Comparison of ENCODE assay signal across 19 cellular contexts in the genomic region with DNA sequence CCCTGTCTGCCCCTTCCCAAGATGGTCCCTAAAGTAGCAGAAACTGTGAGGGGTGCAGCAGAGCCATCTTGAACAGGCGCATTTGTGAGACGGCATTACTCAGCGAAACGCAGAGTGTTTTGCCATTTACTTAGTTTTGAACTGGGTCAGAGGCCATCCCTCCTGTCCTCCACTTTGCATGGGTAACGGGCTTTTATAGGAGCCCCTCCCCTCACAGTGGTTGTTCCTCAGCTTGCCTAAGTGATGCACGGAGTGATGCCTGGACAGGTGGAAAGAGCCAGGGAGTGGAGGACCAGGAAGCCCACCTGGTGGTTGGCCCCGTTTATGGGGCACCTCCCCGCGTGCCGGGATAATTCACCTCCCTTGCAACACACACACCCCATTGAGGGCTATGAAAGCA.
A peak's percentile ranks its signal among the peaks of the same experiment; 100 is the strongest.
DNase-seq lines count a peak whose midpoint lies in the region; ATAC-seq and TF ChIP-seq lines count a peak whose summit lies in the region.
"Had no signal": no experiment of that assay in that cellular context is flagged by ENCODE, and none has a peak within 500 bp of the region (broad histone marks: within the 10 kb centered on the region; RNA-seq: fewer than 3 reads in every experiment).

No MANE protein-coding gene starts in this region.

- H3K9ac ChIP-seq in H9 (ENCODE audit: extremely low read depth, insufficient read length, low read length) (no peak overlapping the region), neural progenitor cell (no peak overlapping the region), mammary epithelial cell (ENCODE audit: insufficient read depth, low read length) (no peak overlapping the region)
- H3K9ac ChIP-seq: BLaER1 had no signal

- H2BK15ac ChIP-seq in H9 (ENCODE audit: low read depth, low read length) = no peak overlapping the region

- no peak overlapping the region for H3K4me3 ChIP-seq in GM23338
- H3K4me3 ChIP-seq in adrenal gland = no peak overlapping the region
- H3K4me3 ChIP-seq in neural progenitor cell = no peak overlapping the region
- H3K4me3 ChIP-seq in mammary epithelial cell (replicated peaks in 1 of 3; ENCODE audit: insufficient read depth in 1 of 3, low read depth in 2 of 3, low read length in 3 of 3) = no peak overlapping the region
- H3K4me3 ChIP-seq: BLaER1, GM12878, HAP-1 had no signal

- H3K4me1 Mint-ChIP-seq in GM23338 = peaks cover 23% of the 10 kb centered on the region
- peaks cover 19 to 20% of the 10 kb centered on the region in 2 experiments for H3K4me1 Mint-ChIP-seq in H9
- H3K4me1 Mint-ChIP-seq in neural progenitor cell = peaks cover 14% of the 10 kb centered on the region
- H3K4me1 Mint-ChIP-seq: B cell had no signal

- no peak overlapping the region for H2BK12ac ChIP-seq in H9 (ENCODE audit: insufficient read length, low read depth, low read length)

- dilution Hi-C loops in mammary epithelial cell (cut with HindIII; ENCODE audit: low sequenced_read_pairs) = no loop called here

- no peak overlapping the region for H3K56ac ChIP-seq in H9 (ENCODE audit: insufficient read length, low read depth, low read length)

- no peak overlapping the region for H3K23ac ChIP-seq in H9 (ENCODE audit: insufficient read length, low read depth, low read length)

- H3K79me2 ChIP-seq in GM23338 (replicated peaks; ENCODE audit: insufficient read depth) = peaks cover 44% of the 10 kb centered on the region
- H3K79me2 ChIP-seq in H9 (ENCODE audit: insufficient read depth, low read length) = peaks cover 2% of the 10 kb centered on the region; the same call in 1 of the 2 replicates
- no peaks in the 10 kb centered on the region for H3K79me2 ChIP-seq in neural progenitor cell (ENCODE audit: low read depth)
- no peaks in the 10 kb centered on the region for H3K79me2 ChIP-seq in mammary epithelial cell (ENCODE audit: insufficient read depth, low read length)

- H3K27ac ChIP-seq in GM23338 (ENCODE audit: low read depth) (no peak overlapping the region), H9 (ENCODE audit: insufficient read length, low read depth, low read length) (no peak overlapping the region), adrenal gland (peak overlapping the region; percentile 25 to 78 (median 27)), neural progenitor cell (no peak overlapping the region), mammary epithelial cell (ENCODE audit: insufficient read depth, low read depth, low read length) (no peak overlapping the region)
- H3K27ac ChIP-seq: BLaER1, C4-2B had no signal

- H3T11ph ChIP-seq in H9 (ENCODE audit: low read length) = no peak overlapping the region

- H3K4me2 ChIP-seq in GM23338 (no peak overlapping the region), H9 (ENCODE audit: insufficient read depth, insufficient read length, low read length) (no peak overlapping the region), neural progenitor cell (no peak overlapping the region), mammary epithelial cell (ENCODE audit: insufficient read depth, low read depth, low read length) (no peak overlapping the region)
- H3K4me2 ChIP-seq: BLaER1 had no signal

- peak overlapping the region; percentile 88 for H3K27ac Mint-ChIP-seq in GM23338
- H3K27ac Mint-ChIP-seq in H9 = peak overlapping the region in 2 of 3 experiments; percentile 5 to 41; a peak in 3 of 7 replicates
- no peak overlapping the region for H3K27ac Mint-ChIP-seq in neural progenitor cell
- H3K27ac Mint-ChIP-seq: B cell; CD8-positive, alpha-beta T cell had no signal

- H3K36me3 ChIP-seq in GM23338 (ENCODE audit: insufficient read depth) (no peaks in the 10 kb centered on the region), adrenal gland (replicated peaks in 1 of 2) (no peaks in the 10 kb centered on the region), neural progenitor cell (no peaks in the 10 kb centered on the region), mammary epithelial cell (ENCODE audit: insufficient read depth, low read length) (no peaks in the 10 kb centered on the region)
- H3K36me3 ChIP-seq: BLaER1, HAP-1 had no signal

- no peak overlapping the region for H3K14ac ChIP-seq in H9 (ENCODE audit: insufficient read depth, low read length)

- H3K27me3 ChIP-seq in GM23338 (ENCODE audit: insufficient read depth) (no peaks in the 10 kb centered on the region), H9 (ENCODE audit: insufficient read depth, low read length) (no peaks in the 10 kb centered on the region), adrenal gland (no peaks in the 10 kb centered on the region), neural progenitor cell (no peaks in the 10 kb centered on the region), mammary epithelial cell (ENCODE audit: insufficient read depth, low read length) (no peaks in the 10 kb centered on the region)
- H3K27me3 ChIP-seq: BLaER1 had no signal

- H3K9me2 ChIP-seq in GM23338 (ENCODE audit: insufficient read depth) = no peaks in the 10 kb centered on the region

- peak; percentile 50; the same call in 2 of the 3 replicates for ATAC-seq in GM23338
- ATAC-seq in GM18520 (IDR thresholded peaks at IDR 0.05; ENCODE audit: unreplicated experiment) = no peak
- ATAC-seq: CD8-positive, alpha-beta T cell; GM12878 had no signal

- in situ Hi-C loops in mammary epithelial cell (cut with MboI; ENCODE audit: low sequenced_read_pairs in 2 of 2) = no loop called here

- no peak overlapping the region for H2AK5ac ChIP-seq in H9 (ENCODE audit: insufficient read length, low read length)

- H4K20me1 ChIP-seq in GM23338 (replicated peaks; ENCODE audit: insufficient read depth) (peaks cover 2% of the 10 kb centered on the region), H9 (ENCODE audit: control insufficient read depth, insufficient read depth, insufficient read length) (no peaks in the 10 kb centered on the region), neural progenitor cell (ENCODE audit: low read depth) (no peaks in the 10 kb centered on the region), mammary epithelial cell (ENCODE audit: insufficient read depth, low read length) (no peaks in the 10 kb centered on the region)
- H4K20me1 ChIP-seq: BLaER1 had no signal

- no peaks in the 10 kb centered on the region for H3K23me2 ChIP-seq in H9 (ENCODE audit: insufficient read length, low read depth, low read length, poor library complexity, severe bottlenecking)

- no peak overlapping the region for H2BK120ac ChIP-seq in H9 (ENCODE audit: low read depth, low read length, poor library complexity, severe bottlenecking)

- H3K9me3 ChIP-seq in H9 (ENCODE audit: control insufficient read depth, low read depth, low read length) (no peaks in the 10 kb centered on the region), adrenal gland (replicated peaks in 1 of 3) (no peaks in the 10 kb centered on the region), neural progenitor cell (ENCODE audit: low read depth) (no peaks in the 10 kb centered on the region), mammary epithelial cell (replicated peaks; ENCODE audit: insufficient read depth, low read length) (no peaks in the 10 kb centered on the region)
- H3K9me3 ChIP-seq: BLaER1, Caco-2, HAP-1 had no signal

- no peaks in the 10 kb centered on the region for H3K9me3 Mint-ChIP-seq in GM23338
- no peaks in the 10 kb centered on the region; a peak in 1 of 5 replicates for H3K9me3 Mint-ChIP-seq in H9
- H3K9me3 Mint-ChIP-seq in neural progenitor cell = no peaks in the 10 kb centered on the region
- H3K9me3 Mint-ChIP-seq: CD4-positive, CD25-positive, alpha-beta regulatory T cell; CD8-positive, alpha-beta T cell had no signal

- TF ChIP-seq POLR2A in adrenal gland (IDR thresholded peaks at IDR 0.05) = no peak

- CTCF ChIA-PET in mammary epithelial cell (lab: Charles Lee; ENCODE audit: low non-redundant PET) = no interaction called here

- no peak overlapping the region for H4K8ac ChIP-seq in H9 (replicated peaks; ENCODE audit: insufficient read length, low read depth, low read length)

- H3K36me3 Mint-ChIP-seq in GM23338 (ENCODE audit: low read depth) (no peaks in the 10 kb centered on the region; the same call in 2 of the 3 replicates), H9 (ENCODE audit: insufficient read depth in 1 of 3, low read depth in 3 of 3) (no peaks in the 10 kb centered on the region; a peak in 1 of 7 replicates), neural progenitor cell (peaks cover 4% of the 10 kb centered on the region)
- H3K36me3 Mint-ChIP-seq: CD8-positive, alpha-beta T cell had no signal

- H3K18ac ChIP-seq in H9 (ENCODE audit: insufficient read length, low read depth, low read length) = no peak overlapping the region

- no peaks in the 10 kb centered on the region for H3K79me1 ChIP-seq in H9 (ENCODE audit: insufficient read depth, low read depth, low read length, poor library complexity, severe bottlenecking)

- no peaks in the 10 kb centered on the region for H3F3A ChIP-seq in GM23338 (replicated peaks; ENCODE audit: low read depth)
- H3F3A ChIP-seq in neural progenitor cell (ENCODE audit: low read depth) = peaks cover 3% of the 10 kb centered on the region

- TF ChIP-seq CTCF in GM23338 (conservative IDR thresholded peaks at IDR 0.05; ENCODE audit: low read depth in 2 of 2) = no peak
- TF ChIP-seq CTCF in H9 (conservative IDR thresholded peaks at IDR 0.05) = no peak
- no peak for TF ChIP-seq CTCF in adrenal gland (IDR thresholded peaks at IDR 0.05)
- no peak for TF ChIP-seq CTCF in neural progenitor cell (IDR thresholded peaks at IDR 0.05)
- no peak for TF ChIP-seq CTCF in mammary epithelial cell (conservative IDR thresholded peaks at IDR 0.05 in 1 of 2, IDR thresholded peaks at IDR 0.05 in 1 of 2; ENCODE audit: extremely low read depth in 1 of 2, insufficient read depth in 1 of 2, low read depth in 1 of 2, low read length in 2 of 2)

- intact Hi-C loops in adrenal gland (cut with DNase I) = no loop called here
- intact Hi-C loops in mammary epithelial cell (cut with micrococcal nuclease) = no loop called here

- H4K91ac ChIP-seq in H9 (ENCODE audit: insufficient read length, low read depth, low read length) = no peak overlapping the region

- H2BK20ac ChIP-seq in H9 (ENCODE audit: low read depth, low read length, poor library complexity, severe bottlenecking) = no peak overlapping the region

- BruUV-seq in mammary epithelial cell (replicated peaks; lab: Mats Ljungman, UMichigan) = no TSS peak

- peaks cover 3% of the 10 kb centered on the region for H3K27me3 Mint-ChIP-seq in GM23338 (ENCODE audit: insufficient read depth, low read depth, poor library complexity)
- H3K27me3 Mint-ChIP-seq in H9 (ENCODE audit: low read depth) = no peaks in the 10 kb centered on the region
- no peaks in the 10 kb centered on the region for H3K27me3 Mint-ChIP-seq in neural progenitor cell (ENCODE audit: insufficient read depth, low read depth)
- H3K27me3 Mint-ChIP-seq: B cell; CD4-positive, CD25-positive, alpha-beta regulatory T cell had no signal

- H4K5ac ChIP-seq in H9 (ENCODE audit: insufficient read length, low read depth, low read length) = no peak overlapping the region

- H2BK5ac ChIP-seq in H9 (ENCODE audit: insufficient read length, low read length) = no peak overlapping the region

- H2AFZ ChIP-seq in GM23338 (no peak overlapping the region), H9 (ENCODE audit: low read length) (no peak overlapping the region), neural progenitor cell (replicated peaks) (no peak overlapping the region), mammary epithelial cell (ENCODE audit: low read depth, low read length) (no peak overlapping the region)

- H3K4ac ChIP-seq in H9 (ENCODE audit: low read depth, low read length) = no peak overlapping the region

- WGBS in H9 (ENCODE audit: extremely low coverage, insufficient read length, low lambda C conversion rate) = no CpG with 5 or more reads among the region's 10 CpGs
- WGBS in adrenal gland, 4 donors = 86 to 98% (median 96%) methylated on average over 5 to 10 of the region's 10 CpGs
- WGBS in mammary epithelial cell (ENCODE audit: low coverage, missing lambda C conversion rate) = 88% methylated on average over 7 of the region's 10 CpGs

- H3K4me3 Mint-ChIP-seq in GM23338 (no peak overlapping the region), H9 (no peak overlapping the region), neural progenitor cell (no peak overlapping the region)
- H3K4me3 Mint-ChIP-seq: B cell; CD4-positive, CD25-positive, alpha-beta regulatory T cell; CD8-positive, alpha-beta T cell had no signal

- H3K4me1 ChIP-seq in GM23338 (ENCODE audit: insufficient read depth) = peaks cover 16% of the 10 kb centered on the region
- H3K4me1 ChIP-seq in H9 (ENCODE audit: insufficient read depth, low read length) = no peaks in the 10 kb centered on the region; the same call in 1 of the 2 replicates
- peaks cover 0 to 14% of the 10 kb centered on the region in 2 donors for H3K4me1 ChIP-seq in adrenal gland (replicated peaks in 1 of 2)
- no peaks in the 10 kb centered on the region for H3K4me1 ChIP-seq in neural progenitor cell
- no peaks in the 10 kb centered on the region for H3K4me1 ChIP-seq in mammary epithelial cell (ENCODE audit: insufficient read depth, low read length)
- H3K4me1 ChIP-seq: BLaER1, Caco-2, HAP-1 had no signal

- no peak for DNase-seq in GM23338 (ENCODE audit: low spot score)
- no peak for DNase-seq in H9
- no peak for DNase-seq in adrenal gland
- peak; percentile 10 for DNase-seq in neural progenitor cell (ENCODE audit: low spot score)
- no peak for DNase-seq in DMS 273 treated with DMSO at 0.1 percent for 48 hours (lab: John Stamatoyannopoulos, UW)
- DNase-seq in NCI-H2171 (lab: John Stamatoyannopoulos, UW) = no peak
- DNase-seq in mammary epithelial cell = no peak
- DNase-seq: Caco-2; CD4-positive, CD25-positive, alpha-beta regulatory T cell; CD8-positive, alpha-beta T cell; DMS79; EL; GDM1 had no signal

Comparison
In these comparisons a context has a peak if more than half of its experiments do, and no peak if none do; other contexts are left out.
1. H3K27ac ChIP-seq: peak in adrenal gland (5 of 5); none in GM23338 (single experiment), H9 (single experiment), neural progenitor cell (single experiment) and mammary epithelial cell (single experiment).